1 cellular context compared by ENCODE assay signal in genomic region chr18:24033644-24034412, GRCh38.
TF ChIP-seq lines count a peak whose summit lies in the region.

No MANE protein-coding gene starts in this region.

TF ChIP-seq in HepG2, 621 proteins besides CTCF, POLR2A, EP300 and RAD21 (continued from another document):
- TF ChIP-seq, protein P1, sequence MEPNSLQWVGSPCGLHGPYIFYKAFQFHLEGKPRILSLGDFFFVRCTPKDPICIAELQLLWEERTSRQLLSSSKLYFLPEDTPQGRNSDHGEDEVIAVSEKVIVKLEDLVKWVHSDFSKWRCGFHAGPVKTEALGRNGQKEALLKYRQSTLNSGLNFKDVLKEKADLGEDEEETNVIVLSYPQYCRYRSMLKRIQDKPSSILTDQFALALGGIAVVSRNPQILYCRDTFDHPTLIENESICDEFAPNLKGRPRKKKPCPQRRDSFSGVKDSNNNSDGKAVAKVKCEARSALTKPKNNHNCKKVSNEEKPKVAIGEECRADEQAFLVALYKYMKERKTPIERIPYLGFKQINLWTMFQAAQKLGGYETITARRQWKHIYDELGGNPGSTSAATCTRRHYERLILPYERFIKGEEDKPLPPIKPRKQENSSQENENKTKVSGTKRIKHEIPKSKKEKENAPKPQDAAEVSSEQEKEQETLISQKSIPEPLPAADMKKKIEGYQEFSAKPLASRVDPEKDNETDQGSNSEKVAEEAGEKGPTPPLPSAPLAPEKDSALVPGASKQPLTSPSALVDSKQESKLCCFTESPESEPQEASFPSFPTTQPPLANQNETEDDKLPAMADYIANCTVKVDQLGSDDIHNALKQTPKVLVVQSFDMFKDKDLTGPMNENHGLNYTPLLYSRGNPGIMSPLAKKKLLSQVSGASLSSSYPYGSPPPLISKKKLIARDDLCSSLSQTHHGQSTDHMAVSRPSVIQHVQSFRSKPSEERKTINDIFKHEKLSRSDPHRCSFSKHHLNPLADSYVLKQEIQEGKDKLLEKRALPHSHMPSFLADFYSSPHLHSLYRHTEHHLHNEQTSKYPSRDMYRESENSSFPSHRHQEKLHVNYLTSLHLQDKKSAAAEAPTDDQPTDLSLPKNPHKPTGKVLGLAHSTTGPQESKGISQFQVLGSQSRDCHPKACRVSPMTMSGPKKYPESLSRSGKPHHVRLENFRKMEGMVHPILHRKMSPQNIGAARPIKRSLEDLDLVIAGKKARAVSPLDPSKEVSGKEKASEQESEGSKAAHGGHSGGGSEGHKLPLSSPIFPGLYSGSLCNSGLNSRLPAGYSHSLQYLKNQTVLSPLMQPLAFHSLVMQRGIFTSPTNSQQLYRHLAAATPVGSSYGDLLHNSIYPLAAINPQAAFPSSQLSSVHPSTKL (CRISPR knock-in tag; IDR thresholded peaks at IDR 0.05) = peak; percentile 31; the same call in 1 of the 2 replicates
- TF ChIP-seq NCOR1 (IDR thresholded peaks at IDR 0.05; ENCODE audit: borderline replicate concordance, low read length) (peak; percentile 67; the same call in 1 of the 2 replicates), ZNF644 (CRISPR knock-in tag; IDR thresholded peaks at IDR 0.05; ENCODE audit: low read depth) (peak; percentile 32; the same call in 1 of the 2 replicates), HDAC2 (CRISPR knock-in tag; IDR thresholded peaks at IDR 0.05) (0 out of 2 replicates have a peak, but pooled peaks have one; percentile 27), PHF21A (CRISPR knock-in tag; IDR thresholded peaks at IDR 0.05) (0 out of 2 replicates have a peak, but pooled peaks have one; percentile 28), CEBPG (CRISPR knock-in tag; IDR thresholded peaks at IDR 0.05) (no peak), NFYB (CRISPR knock-in tag; IDR thresholded peaks at IDR 0.05) (peak; percentile 23; the same call in 1 of the 2 replicates), HNF4A (CRISPR knock-in tag; IDR thresholded peaks at IDR 0.05) (peak; percentile 59), ATAD3A (CRISPR knock-in tag; IDR thresholded peaks at IDR 0.05) (no peak), FOXP1 (IDR thresholded peaks at IDR 0.05) (no peak), FOXP1 (CRISPR knock-in tag; IDR thresholded peaks at IDR 0.05) (0 out of 2 replicates have a peak, but pooled peaks have one; percentile 12), KAT8 (CRISPR knock-in tag; IDR thresholded peaks at IDR 0.05) (no peak), ZNF567 (CRISPR knock-in tag; IDR thresholded peaks at IDR 0.05; ENCODE audit: borderline replicate concordance) (no peak), FLYWCH1 (CRISPR knock-in tag; IDR thresholded peaks at IDR 0.05) (no peak), NFYC (CRISPR knock-in tag; IDR thresholded peaks at IDR 0.05) (peak; percentile 64), BCL6 (CRISPR knock-in tag; IDR thresholded peaks at IDR 0.05) (peak; percentile 39), GATAD2A (CRISPR knock-in tag; IDR thresholded peaks at IDR 0.05) (0 out of 2 replicates have a peak, but pooled peaks have one; percentile 25), HOMEZ (CRISPR knock-in tag; IDR thresholded peaks at IDR 0.05; ENCODE audit: low read depth) (0 out of 2 replicates have a peak, but pooled peaks have one; percentile 17), DDIT3 (CRISPR knock-in tag; IDR thresholded peaks at IDR 0.05) (no peak), ZGPAT (CRISPR knock-in tag; IDR thresholded peaks at IDR 0.05) (peak; percentile 27; the same call in 1 of the 2 replicates), SKI (IDR thresholded peaks at IDR 0.05; ENCODE audit: partially characterized antibody) (peak; percentile 75), SOX13 (IDR thresholded peaks at IDR 0.05) (no peak), SOX13 (CRISPR knock-in tag; conservative IDR thresholded peaks at IDR 0.05 in 1 of 2, IDR thresholded peaks at IDR 0.05 in 1 of 2) (peak in 1 of 2 experiments; percentile 31; a peak in 1 of 4 replicates)
- TF ChIP-seq, protein P2, sequence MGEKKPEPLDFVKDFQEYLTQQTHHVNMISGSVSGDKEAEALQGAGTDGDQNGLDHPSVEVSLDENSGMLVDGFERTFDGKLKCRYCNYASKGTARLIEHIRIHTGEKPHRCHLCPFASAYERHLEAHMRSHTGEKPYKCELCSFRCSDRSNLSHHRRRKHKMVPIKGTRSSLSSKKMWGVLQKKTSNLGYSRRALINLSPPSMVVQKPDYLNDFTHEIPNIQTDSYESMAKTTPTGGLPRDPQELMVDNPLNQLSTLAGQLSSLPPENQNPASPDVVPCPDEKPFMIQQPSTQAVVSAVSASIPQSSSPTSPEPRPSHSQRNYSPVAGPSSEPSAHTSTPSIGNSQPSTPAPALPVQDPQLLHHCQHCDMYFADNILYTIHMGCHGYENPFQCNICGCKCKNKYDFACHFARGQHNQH (CRISPR knock-in tag; IDR thresholded peaks at IDR 0.05) = no peak
- TF ChIP-seq, protein P3, sequence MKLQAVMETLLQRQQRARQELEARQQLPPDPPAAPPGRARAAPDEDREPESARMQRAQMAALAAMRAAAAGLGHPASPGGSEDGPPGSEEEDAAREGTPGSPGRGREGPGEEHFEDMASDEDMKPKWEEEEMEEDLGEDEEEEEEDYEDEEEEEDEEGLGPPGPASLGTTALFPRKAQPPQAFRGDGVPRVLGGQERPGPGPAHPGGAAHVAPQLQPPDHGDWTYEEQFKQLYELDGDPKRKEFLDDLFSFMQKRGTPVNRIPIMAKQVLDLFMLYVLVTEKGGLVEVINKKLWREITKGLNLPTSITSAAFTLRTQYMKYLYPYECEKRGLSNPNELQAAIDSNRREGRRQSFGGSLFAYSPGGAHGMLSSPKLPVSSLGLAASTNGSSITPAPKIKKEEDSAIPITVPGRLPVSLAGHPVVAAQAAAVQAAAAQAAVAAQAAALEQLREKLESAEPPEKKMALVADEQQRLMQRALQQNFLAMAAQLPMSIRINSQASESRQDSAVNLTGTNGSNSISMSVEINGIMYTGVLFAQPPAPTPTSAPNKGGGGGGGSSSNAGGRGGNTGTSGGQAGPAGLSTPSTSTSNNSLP (IDR thresholded peaks at IDR 0.05; ENCODE audit: low read depth, low read length) = peak; percentile 60
- TF ChIP-seq, protein P4, sequence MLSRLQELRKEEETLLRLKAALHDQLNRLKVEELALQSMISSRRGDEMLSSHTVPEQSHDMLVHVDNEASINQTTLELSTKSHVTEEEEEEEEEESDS (CRISPR knock-in tag; IDR thresholded peaks at IDR 0.05; ENCODE audit: borderline replicate concordance) = no peak
